In genomic region chr4:154551872-154552686, GRCh38 we compare ENCODE assay signal across 9 cellular contexts. TPM values are rescaled to one million over a fixed set of nuclear protein-coding genes. Genes with fewer than 3 reads are reported as not detected.
DNase-seq lines count a peak whose midpoint lies in the region; ATAC-seq and TF ChIP-seq lines count a peak whose summit lies in the region.
"Had no signal": no experiment of that assay in that cellular context is flagged by ENCODE, and none has a peak within 500 bp of the region (broad histone marks: within the 10 kb centered on the region; RNA-seq: fewer than 3 reads in every experiment).

No MANE protein-coding gene starts in this region.

- H3K18ac ChIP-seq in mesendoderm (ENCODE audit: low read length) = no peak overlapping the region

- intact Hi-C loops in CD4-positive, alpha-beta T cell (cut with DNase I, micrococcal nuclease) = loop anchor here (1.0 to 10.0 kb wide), 9 partner anchors 66 to 1401 kb away; partner anchors contain the start of gene CTSO (in 2 of the 2)

- H3K4ac ChIP-seq in mesendoderm (ENCODE audit: low read depth, low read length) = no peak overlapping the region

- H3K9me3 Mint-ChIP-seq in CD4-positive, alpha-beta T cell = no peaks in the 10 kb centered on the region
- H3K9me3 Mint-ChIP-seq: activated naive CD4-positive, alpha-beta T cell treated with anti-CD3 and anti-CD28 coated beads, Interleukin-2, amount 50 U/mL, for 24 hours had no signal

- H3K79me1 ChIP-seq in mesendoderm (ENCODE audit: low read length) = peaks cover 8% of the 10 kb centered on the region

- H3K36me3 ChIP-seq in mesendoderm (ENCODE audit: control insufficient read depth, insufficient read depth, low read length) = no peaks in the 10 kb centered on the region

- no peaks in the 10 kb centered on the region for H3K9me3 ChIP-seq in CD4-positive, alpha-beta T cell (ENCODE audit: control insufficient read depth, low read length)

- no peak overlapping the region for H2AK5ac ChIP-seq in mesendoderm (ENCODE audit: low read length)

- peak overlapping the region; percentile 63 for H3K4me3 Mint-ChIP-seq in CD4-positive, alpha-beta T cell

- H3K4me1 Mint-ChIP-seq in CD4-positive, alpha-beta T cell (ENCODE audit: low read depth) = peaks cover 31% of the 10 kb centered on the region

- no peak overlapping the region for H4K8ac ChIP-seq in mesendoderm (ENCODE audit: low read depth, low read length)

- WGBS in mesendoderm (ENCODE audit: extremely low coverage, insufficient coverage, low lambda C conversion rate) = no CpG with 5 or more reads among the region's 6 CpGs

- H3K23ac ChIP-seq in mesendoderm (ENCODE audit: low read length) = no peak overlapping the region

- peak; percentile 48 to 70 (median 56) for DNase-seq in CD4-positive, alpha-beta T cell
- peak; percentile 55 for DNase-seq in NCI-H526 treated with DMSO at 0.1 percent for 48 hours (lab: John Stamatoyannopoulos, UW)
- peak; percentile 68 to 78 for DNase-seq in activated CD4-positive, alpha-beta T cell treated with anti-CD3 and anti-CD28 coated beads, Interleukin-2, amount 50 U/mL, for 48 hours
- peak; percentile 62 for DNase-seq in ecto neural progenitor cell (ENCODE audit: low spot score)
- DNase-seq in mesendoderm = peak; percentile 80
- DNase-seq in stimulated activated CD8-positive, alpha-beta memory T cell treated with anti-CD3 and anti-CD28 coated beads, Interleukin-2, amount 100 ng/mL, for 1 hour (ENCODE audit: low read depth in 2 of 2) = peak; percentile 24 to 44

- H2BK120ac ChIP-seq in mesendoderm (ENCODE audit: low read depth, low read length) = no peak overlapping the region

- no peak overlapping the region for H3K4me3 ChIP-seq in mesendoderm (ENCODE audit: low read length)

- H3K36me3 Mint-ChIP-seq in CD4-positive, alpha-beta T cell (ENCODE audit: low read depth) = peaks cover 28% of the 10 kb centered on the region

- no peaks in the 10 kb centered on the region for H3K27me3 Mint-ChIP-seq in CD4-positive, alpha-beta T cell
- H3K27me3 Mint-ChIP-seq: activated naive CD4-positive, alpha-beta T cell treated with anti-CD3 and anti-CD28 coated beads, Interleukin-2, amount 50 U/mL, for 24 hours had no signal

- no peaks in the 10 kb centered on the region for H3K27me3 ChIP-seq in CD4-positive, alpha-beta T cell (ENCODE audit: control insufficient read depth, insufficient read depth, low read length)
- H3K27me3 ChIP-seq in mesendoderm (ENCODE audit: insufficient read depth, low read length, poor library complexity) = no peaks in the 10 kb centered on the region

- CTCF ChIA-PET in CD4-positive, alpha-beta T cell (lab: Charles Lee) = interaction anchor here (0.6 to 1.5 kb wide), 13 partner anchors 11 to 824 kb away, joined by 3 to 7 read pairs (median 4); partner anchors contain the start of gene FGB

- peak; percentile 93 for TF ChIP-seq CTCF in CD4-positive, alpha-beta T cell (IDR thresholded peaks at IDR 0.05)

- H4K5ac ChIP-seq in mesendoderm (ENCODE audit: low read length) = no peak overlapping the region

- H2BK5ac ChIP-seq in mesendoderm (ENCODE audit: low read length) = no peak overlapping the region

- no peak overlapping the region for H3K4me2 ChIP-seq in mesendoderm (ENCODE audit: low read length)

- ATAC-seq in CD4-positive, alpha-beta T cell (ENCODE audit: poor library complexity) = peak; percentile 41
- ATAC-seq in GM19328 (IDR thresholded peaks at IDR 0.05; ENCODE audit: unreplicated experiment) = peak; percentile 50
- peak; percentile 55 for ATAC-seq in HG03439 (IDR thresholded peaks at IDR 0.05; ENCODE audit: unreplicated experiment)

- H2BK15ac ChIP-seq in mesendoderm (replicated peaks; ENCODE audit: low read depth) = no peak overlapping the region

- no peak overlapping the region for H3K27ac ChIP-seq in CD4-positive, alpha-beta T cell (ENCODE audit: low read depth, low read length)
- no peak overlapping the region for H3K27ac ChIP-seq in mesendoderm (ENCODE audit: low read depth, low read length)

- H3K79me2 ChIP-seq in mesendoderm (ENCODE audit: control insufficient read depth, insufficient read depth, low read length) = peaks cover 17% of the 10 kb centered on the region

- peaks cover 2% of the 10 kb centered on the region for H3K4me1 ChIP-seq in mesendoderm (ENCODE audit: control insufficient read depth, low read depth, low read length)

- H3K9ac ChIP-seq in mesendoderm (ENCODE audit: low read length) = no peak overlapping the region

- H3K56ac ChIP-seq in mesendoderm (ENCODE audit: low read length) = no peak overlapping the region

- POLR2A ChIA-PET in CD4-positive, alpha-beta T cell (lab: Charles Lee) = interaction anchor here (0.9 to 1.2 kb wide), 3 partner anchors 67 to 1402 kb away, joined by 3 to 4 read pairs (median 3); partner anchors contain the start of gene CTSO

- peak overlapping the region; percentile 63 for H3K27ac Mint-ChIP-seq in CD4-positive, alpha-beta T cell

RNA-seq across cellular contexts. Expression of gene PLRG1, which starts 1.9 kb away (rescaled TPM):
- 10 to 100 TPM; 41.1 to 44.8 TPM for total RNA-seq in CD4-positive, alpha-beta T cell
- 105 TPM for polyA plus RNA-seq in mesendoderm (2013, experiment 1 of 2)
- 110 TPM for polyA plus RNA-seq in mesendoderm (2013, experiment 2 of 2)

RNA-seq across cellular contexts. Expression of gene FGB, which starts 10.7 kb away (rescaled TPM):
- total RNA-seq in CD4-positive, alpha-beta T cell = not detected
- not detected for polyA plus RNA-seq in mesendoderm (2013, experiment 1 of 2)
- 0.04 TPM for polyA plus RNA-seq in mesendoderm (2013, experiment 2 of 2)

RNA-seq across cellular contexts. Expression of gene FGA, which starts 38.5 kb away (rescaled TPM):
- not detected for total RNA-seq in CD4-positive, alpha-beta T cell
- polyA plus RNA-seq in mesendoderm (2013, experiment 1 of 2) = 0.03 TPM
- not detected for polyA plus RNA-seq in mesendoderm (2013, experiment 2 of 2)
